ENCODE assay signal across 9 cellular contexts in genomic region chr5:91281409-91281808, GRCh38.
DNase-seq lines count a peak whose midpoint lies in the region; ATAC-seq and TF ChIP-seq lines count a peak whose summit lies in the region.
"Had no signal": no experiment of that assay in that cellular context is flagged by ENCODE, and none has a peak within 500 bp of the region (broad histone marks: within the 10 kb centered on the region; RNA-seq: fewer than 3 reads in every experiment).

No MANE protein-coding gene starts in this region.

- peaks cover 4% of the 10 kb centered on the region for H3K9me3 Mint-ChIP-seq in CD4-positive, alpha-beta T cell
- peaks cover 9% of the 10 kb centered on the region for H3K9me3 Mint-ChIP-seq in dendritic cell treated with granulocyte-macrophage colony-stimulating factor and Interleukin-4, amounts not matched to agents 40 ng/mL and 50 ng/mL, for 4 days
- peaks cover 14% of the 10 kb centered on the region for H3K9me3 Mint-ChIP-seq in neural progenitor cell

- DNase-seq in CD4-positive, alpha-beta T cell = no peak
- DNase-seq in M059J (ENCODE audit: low read depth) = peak; percentile 94
- DNase-seq in neural progenitor cell (ENCODE audit: low spot score) = no peak
- no peak for DNase-seq in GF-D8 (lab: John Stamatoyannopoulos, UW)
- DNase-seq in NCI-H510A (lab: John Stamatoyannopoulos, UW) = no peak
- DNase-seq: cortex of kidney had no signal

- peaks cover 25% of the 10 kb centered on the region for H3F3A ChIP-seq in neural progenitor cell (ENCODE audit: low read depth)

- H3K4me3 Mint-ChIP-seq in CD4-positive, alpha-beta T cell = peak overlapping the region; percentile 90
- H3K4me3 Mint-ChIP-seq in dendritic cell treated with granulocyte-macrophage colony-stimulating factor and Interleukin-4, amounts not matched to agents 40 ng/mL and 50 ng/mL, for 4 days = peak overlapping the region; percentile 81
- peak overlapping the region; percentile 88 for H3K4me3 Mint-ChIP-seq in neural progenitor cell

- no peak overlapping the region for H2AFZ ChIP-seq in neural progenitor cell (replicated peaks)

- H3K27ac ChIP-seq in CD4-positive, alpha-beta T cell (ENCODE audit: low read depth, low read length) = no peak overlapping the region
- H3K27ac ChIP-seq in neural progenitor cell = no peak overlapping the region

- H3K4me3 ChIP-seq in neural progenitor cell = no peak overlapping the region

- no peaks in the 10 kb centered on the region for H3K79me2 ChIP-seq in neural progenitor cell (ENCODE audit: low read depth)

- H3K36me3 Mint-ChIP-seq in CD4-positive, alpha-beta T cell (ENCODE audit: low read depth) = peaks cover 5% of the 10 kb centered on the region
- H3K36me3 Mint-ChIP-seq in dendritic cell treated with granulocyte-macrophage colony-stimulating factor and Interleukin-4, amounts not matched to agents 40 ng/mL and 50 ng/mL, for 4 days (ENCODE audit: low read depth) = no peaks in the 10 kb centered on the region
- H3K36me3 Mint-ChIP-seq in neural progenitor cell = peaks cover 3% of the 10 kb centered on the region

- H3K9ac ChIP-seq in neural progenitor cell = no peak overlapping the region

- no peaks in the 10 kb centered on the region for H3K27me3 Mint-ChIP-seq in CD4-positive, alpha-beta T cell
- H3K27me3 Mint-ChIP-seq in dendritic cell treated with granulocyte-macrophage colony-stimulating factor and Interleukin-4, amounts not matched to agents 40 ng/mL and 50 ng/mL, for 4 days = peaks cover under 1% of the 10 kb centered on the region
- peaks cover 12% of the 10 kb centered on the region for H3K27me3 Mint-ChIP-seq in neural progenitor cell (ENCODE audit: insufficient read depth, low read depth)

- intact Hi-C loops in CD4-positive, alpha-beta T cell (cut with DNase I, micrococcal nuclease) = loop anchor here (2.0 to 5.0 kb wide), 2 partner anchors 81 to 101 kb away; partner anchors contain the start of gene ARRDC3 (in 1 of the 2)
- intact Hi-C loops in dendritic cell treated with granulocyte-macrophage colony-stimulating factor and Interleukin-4, amounts not matched to agents 40 ng/mL and 50 ng/mL, for 4 days (cut with micrococcal nuclease) = loop anchor here (2.0 to 10.0 kb wide), 3 partner anchors 33 to 177 kb away; no protein-coding TSS in a partner anchor

- POLR2A ChIA-PET in CD4-positive, alpha-beta T cell (lab: Charles Lee) = interaction anchor here (1.4 to 4.5 kb wide), 5 partner anchors 12 to 102 kb away, joined by 5 to 86 read pairs (median 46); partner anchors contain the start of gene ARRDC3

- peaks cover 23% of the 10 kb centered on the region for H3K4me1 Mint-ChIP-seq in CD4-positive, alpha-beta T cell (ENCODE audit: low read depth)
- peaks cover 54% of the 10 kb centered on the region for H3K4me1 Mint-ChIP-seq in dendritic cell treated with granulocyte-macrophage colony-stimulating factor and Interleukin-4, amounts not matched to agents 40 ng/mL and 50 ng/mL, for 4 days (ENCODE audit: low read depth)
- peaks cover 28% of the 10 kb centered on the region for H3K4me1 Mint-ChIP-seq in neural progenitor cell

- peak overlapping the region; percentile 79 for H3K27ac Mint-ChIP-seq in CD4-positive, alpha-beta T cell
- peak overlapping the region; percentile 100 for H3K27ac Mint-ChIP-seq in dendritic cell treated with granulocyte-macrophage colony-stimulating factor and Interleukin-4, amounts not matched to agents 40 ng/mL and 50 ng/mL, for 4 days
- H3K27ac Mint-ChIP-seq in neural progenitor cell = no peak overlapping the region

- peaks cover 10% of the 10 kb centered on the region for H3K4me1 ChIP-seq in neural progenitor cell

- no peaks in the 10 kb centered on the region for H4K20me1 ChIP-seq in neural progenitor cell (ENCODE audit: low read depth)

- no peak for ATAC-seq in CD4-positive, alpha-beta T cell (ENCODE audit: poor library complexity)
- ATAC-seq in HG02763 (IDR thresholded peaks at IDR 0.05; ENCODE audit: unreplicated experiment) (no peak), HG02884 (IDR thresholded peaks at IDR 0.05; ENCODE audit: unreplicated experiment) (no peak)

- CTCF ChIA-PET in CD4-positive, alpha-beta T cell (lab: Charles Lee) = interaction anchor here (1.1 to 2.4 kb wide), 3 partner anchors 13 to 32 kb away, joined by 5 to 10 read pairs (median 6); no protein-coding TSS in a partner anchor

- TF ChIP-seq CTCF in CD4-positive, alpha-beta T cell (IDR thresholded peaks at IDR 0.05) = no peak
- no peak for TF ChIP-seq CTCF in neural progenitor cell (IDR thresholded peaks at IDR 0.05)

- H3K4me2 ChIP-seq in neural progenitor cell = peak overlapping the region; percentile 85

- no peaks in the 10 kb centered on the region for H3K9me3 ChIP-seq in CD4-positive, alpha-beta T cell (ENCODE audit: control insufficient read depth, low read length)
- no peaks in the 10 kb centered on the region for H3K9me3 ChIP-seq in neural progenitor cell (ENCODE audit: low read depth)

- H3K27me3 ChIP-seq in CD4-positive, alpha-beta T cell (ENCODE audit: control insufficient read depth, insufficient read depth, low read length) = no peaks in the 10 kb centered on the region
- H3K27me3 ChIP-seq in neural progenitor cell = peaks cover 13% of the 10 kb centered on the region

- no peaks in the 10 kb centered on the region for H3K36me3 ChIP-seq in neural progenitor cell
